In genomic region chr9:38027714-38028113, GRCh38 we compare ENCODE assay signal across 1 cellular context.
TF ChIP-seq lines count a peak whose summit lies in the region.

No MANE protein-coding gene starts in this region.

TF ChIP-seq in GM23338, 12 proteins besides CTCF, POLR2A, EP300 and RAD21 (continued from another document):
- TF ChIP-seq, protein P1, sequence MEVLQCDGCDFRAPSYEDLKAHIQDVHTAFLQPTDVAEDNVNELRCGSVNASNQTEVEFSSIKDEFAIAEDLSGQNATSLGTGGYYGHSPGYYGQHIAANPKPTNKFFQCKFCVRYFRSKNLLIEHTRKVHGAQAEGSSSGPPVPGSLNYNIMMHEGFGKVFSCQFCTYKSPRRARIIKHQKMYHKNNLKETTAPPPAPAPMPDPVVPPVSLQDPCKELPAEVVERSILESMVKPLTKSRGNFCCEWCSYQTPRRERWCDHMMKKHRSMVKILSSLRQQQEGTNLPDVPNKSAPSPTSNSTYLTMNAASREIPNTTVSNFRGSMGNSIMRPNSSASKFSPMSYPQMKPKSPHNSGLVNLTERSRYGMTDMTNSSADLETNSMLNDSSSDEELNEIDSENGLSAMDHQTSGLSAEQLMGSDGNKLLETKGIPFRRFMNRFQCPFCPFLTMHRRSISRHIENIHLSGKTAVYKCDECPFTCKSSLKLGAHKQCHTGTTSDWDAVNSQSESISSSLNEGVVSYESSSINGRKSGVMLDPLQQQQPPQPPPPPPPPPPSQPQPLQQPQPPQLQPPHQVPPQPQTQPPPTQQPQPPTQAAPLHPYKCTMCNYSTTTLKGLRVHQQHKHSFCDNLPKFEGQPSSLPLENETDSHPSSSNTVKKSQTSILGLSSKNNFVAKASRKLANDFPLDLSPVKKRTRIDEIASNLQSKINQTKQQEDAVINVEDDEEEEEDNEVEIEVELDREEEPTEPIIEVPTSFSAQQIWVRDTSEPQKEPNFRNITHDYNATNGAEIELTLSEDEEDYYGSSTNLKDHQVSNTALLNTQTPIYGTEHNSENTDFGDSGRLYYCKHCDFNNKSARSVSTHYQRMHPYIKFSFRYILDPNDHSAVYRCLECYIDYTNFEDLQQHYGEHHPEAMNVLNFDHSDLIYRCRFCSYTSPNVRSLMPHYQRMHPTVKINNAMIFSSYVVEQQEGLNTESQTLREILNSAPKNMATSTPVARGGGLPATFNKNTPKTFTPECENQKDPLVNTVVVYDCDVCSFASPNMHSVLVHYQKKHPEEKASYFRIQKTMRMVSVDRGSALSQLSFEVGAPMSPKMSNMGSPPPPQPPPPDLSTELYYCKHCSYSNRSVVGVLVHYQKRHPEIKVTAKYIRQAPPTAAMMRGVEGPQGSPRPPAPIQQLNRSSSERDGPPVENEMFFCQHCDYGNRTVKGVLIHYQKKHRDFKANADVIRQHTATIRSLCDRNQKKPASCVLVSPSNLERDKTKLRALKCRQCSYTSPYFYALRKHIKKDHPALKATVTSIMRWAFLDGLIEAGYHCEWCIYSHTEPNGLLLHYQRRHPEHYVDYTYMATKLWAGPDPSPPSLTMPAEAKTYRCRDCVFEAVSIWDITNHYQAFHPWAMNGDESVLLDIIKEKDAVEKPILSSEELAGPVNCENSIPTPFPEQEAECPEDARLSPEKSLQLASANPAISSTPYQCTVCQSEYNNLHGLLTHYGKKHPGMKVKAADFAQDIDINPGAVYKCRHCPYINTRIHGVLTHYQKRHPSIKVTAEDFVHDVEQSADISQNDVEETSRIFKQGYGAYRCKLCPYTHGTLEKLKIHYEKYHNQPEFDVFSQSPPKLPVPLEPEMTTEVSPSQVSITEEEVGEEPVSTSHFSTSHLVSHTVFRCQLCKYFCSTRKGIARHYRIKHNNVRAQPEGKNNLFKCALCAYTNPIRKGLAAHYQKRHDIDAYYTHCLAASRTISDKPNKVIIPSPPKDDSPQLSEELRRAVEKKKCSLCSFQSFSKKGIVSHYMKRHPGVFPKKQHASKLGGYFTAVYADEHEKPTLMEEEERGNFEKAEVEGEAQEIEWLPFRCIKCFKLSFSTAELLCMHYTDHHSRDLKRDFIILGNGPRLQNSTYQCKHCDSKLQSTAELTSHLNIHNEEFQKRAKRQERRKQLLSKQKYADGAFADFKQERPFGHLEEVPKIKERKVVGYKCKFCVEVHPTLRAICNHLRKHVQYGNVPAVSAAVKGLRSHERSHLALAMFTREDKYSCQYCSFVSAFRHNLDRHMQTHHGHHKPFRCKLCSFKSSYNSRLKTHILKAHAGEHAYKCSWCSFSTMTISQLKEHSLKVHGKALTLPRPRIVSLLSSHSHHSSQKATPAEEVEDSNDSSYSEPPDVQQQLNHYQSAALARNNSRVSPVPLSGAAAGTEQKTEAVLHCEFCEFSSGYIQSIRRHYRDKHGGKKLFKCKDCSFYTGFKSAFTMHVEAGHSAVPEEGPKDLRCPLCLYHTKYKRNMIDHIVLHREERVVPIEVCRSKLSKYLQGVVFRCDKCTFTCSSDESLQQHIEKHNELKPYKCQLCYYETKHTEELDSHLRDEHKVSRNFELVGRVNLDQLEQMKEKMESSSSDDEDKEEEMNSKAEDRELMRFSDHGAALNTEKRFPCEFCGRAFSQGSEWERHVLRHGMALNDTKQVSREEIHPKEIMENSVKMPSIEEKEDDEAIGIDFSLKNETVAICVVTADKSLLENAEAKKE (CRISPR knock-in tag; IDR thresholded peaks at IDR 0.05), result no peak
- TF ChIP-seq POLR2AphosphoS5 (IDR thresholded peaks at IDR 0.05; ENCODE audit: low read depth), result no peak
